In genomic region chr4:56134834-56135233, GRCh38 we compare ENCODE assay signal across 8 cellular contexts.
DNase-seq lines count a peak whose midpoint lies in the region; ATAC-seq, FAIRE-seq and TF ChIP-seq lines count a peak whose summit lies in the region.
"Not testable (repeated sequence)": the region's sequence is repeated elsewhere in the genome, so short reads cannot be mapped to it uniquely, and the experiment has no call there.

No MANE protein-coding gene starts in this region.

- H3K4me2 ChIP-seq in endothelial cell of umbilical vein (ENCODE audit: insufficient read depth, low read length) = peak overlapping the region; percentile 23
- H3K4me2 ChIP-seq in skeletal muscle satellite cell (ENCODE audit: low read length) = peak overlapping the region; percentile 52

- H3K4me3 ChIP-seq in SJCRH30; endothelial cell of umbilical vein (replicated peaks in 1 of 3; ENCODE audit: insufficient read depth in 1 of 3, low read depth in 1 of 3, low read length in 3 of 3); right cardiac atrium (ENCODE audit: low read length); skeletal muscle satellite cell (ENCODE audit: low read length): not testable (repeated sequence)

- dilution Hi-C loops in endothelial cell of umbilical vein (cut with MboI; ENCODE audit: extremely low pct_ligation_motif_present, low sequenced_read_pairs) = not testable (repeated sequence)

- not testable (repeated sequence) for FAIRE-seq in endothelial cell of umbilical vein (lab: Jason Lieb, UNC)

- 79% methylated on average over 8 of the region's 8 CpGs for WGBS in right cardiac atrium

- H3K79me2 ChIP-seq in endothelial cell of umbilical vein (ENCODE audit: control insufficient read depth, insufficient read depth, low read length) = not testable (repeated sequence)

- H2AFZ ChIP-seq in endothelial cell of umbilical vein (ENCODE audit: low read depth, low read length) = not testable (repeated sequence)

- not testable (repeated sequence) for H3K9me3 ChIP-seq in SJCRH30 (replicated peaks); endothelial cell of umbilical vein (replicated peaks; ENCODE audit: control insufficient read depth, insufficient read depth, low read length); right cardiac atrium (ENCODE audit: control insufficient read depth, low read length); skeletal muscle satellite cell (replicated peaks; ENCODE audit: low read length)

- not testable (repeated sequence) for H3K9me1 ChIP-seq in endothelial cell of umbilical vein (replicated peaks; ENCODE audit: control insufficient read depth, extremely low read depth, insufficient read depth, low read length)

- peak overlapping the region; percentile 21 for H3K27ac Mint-ChIP-seq in Calu3 (ENCODE audit: unreplicated experiment)
- H3K27ac Mint-ChIP-seq in brain = peak overlapping the region in 3 of 5 experiments; percentile 11 to 82 (median 29)
- H3K27ac Mint-ChIP-seq in nephron progenitor cell = peak overlapping the region; percentile 18

- peaks cover 22% of the 10 kb centered on the region for H3K4me1 ChIP-seq in SJCRH30
- H3K4me1 ChIP-seq in endothelial cell of umbilical vein (ENCODE audit: control insufficient read depth, extremely low read depth, insufficient read depth, low read length) = peaks cover 24% of the 10 kb centered on the region
- H3K4me1 ChIP-seq in right cardiac atrium (ENCODE audit: control insufficient read depth, insufficient read depth, low read length) = not testable (repeated sequence)
- H3K4me1 ChIP-seq in skeletal muscle satellite cell (ENCODE audit: control insufficient read depth, insufficient read depth, low read length) = peaks cover 23% of the 10 kb centered on the region

- H3K27me3 ChIP-seq in SJCRH30; endothelial cell of umbilical vein (ENCODE audit: control insufficient read depth in 2 of 2, insufficient read depth in 2 of 2, low read length in 2 of 2); right cardiac atrium (ENCODE audit: control insufficient read depth, insufficient read depth); skeletal muscle satellite cell (ENCODE audit: control insufficient read depth, insufficient read depth, low read length): not testable (repeated sequence)

- not testable (repeated sequence) for TF ChIP-seq CTCF in Calu3 (IDR thresholded peaks at IDR 0.05; ENCODE audit: unreplicated experiment); brain (conservative IDR thresholded peaks at IDR 0.05); endothelial cell of umbilical vein (IDR thresholded peaks at IDR 0.05; ENCODE audit: extremely low read depth in 1 of 2, insufficient read depth in 1 of 2, low read depth in 1 of 2, low read length in 2 of 2); nephron progenitor cell (IDR thresholded peaks at IDR 0.05)

- peak overlapping the region; percentile 42; the same call in 1 of the 2 replicates for H3K27ac ChIP-seq in SJCRH30
- not testable (repeated sequence) for H3K27ac ChIP-seq in endothelial cell of umbilical vein (ENCODE audit: insufficient read depth, low read depth, low read length); right cardiac atrium (ENCODE audit: low read length)

- H3K27me3 Mint-ChIP-seq in Calu3 (ENCODE audit: unreplicated experiment); brain; nephron progenitor cell (ENCODE audit: low read depth, poor library complexity): not testable (repeated sequence)

- H4K20me1 ChIP-seq in endothelial cell of umbilical vein (replicated peaks; ENCODE audit: control insufficient read depth, extremely low read depth, insufficient read depth, low read length) = not testable (repeated sequence)

- not testable (repeated sequence) for H3K4me3 Mint-ChIP-seq in Calu3 (ENCODE audit: low read depth, unreplicated experiment); nephron progenitor cell
- H3K4me3 Mint-ChIP-seq in brain = peak overlapping the region in 1 of 5 experiments; percentile 1

- H3K9ac ChIP-seq in endothelial cell of umbilical vein (replicated peaks; ENCODE audit: extremely low read depth, insufficient read depth, low read length); skeletal muscle satellite cell (ENCODE audit: low read depth, low read length): not testable (repeated sequence)

- DNase-seq in Calu3 (peak; percentile 29), HT1080 (ENCODE audit: low read depth) (peak; percentile 39), SJCRH30 (peak; percentile 79 to 81), right cardiac atrium (peak; percentile 25 to 65 (median 53))
- DNase-seq in endothelial cell of umbilical vein (ENCODE audit: low read depth, low spot score); nephron progenitor cell: not testable (repeated sequence)

- intact Hi-C loops in Calu3 (cut with micrococcal nuclease; ENCODE audit: unreplicated experiment); right cardiac atrium (cut with DNase I): not testable (repeated sequence)
- intact Hi-C loops in endothelial cell of umbilical vein (cut with micrococcal nuclease) = loop anchor here (10.0 kb wide), 1 partner anchor 190 kb away; the partner anchor contains the start of gene CEP135

- not testable (repeated sequence) for H3K9me3 Mint-ChIP-seq in Calu3 (ENCODE audit: low read depth, unreplicated experiment); brain; nephron progenitor cell

- POLR2A ChIA-PET in endothelial cell of umbilical vein (lab: Charles Lee) = not testable (repeated sequence)

- peaks cover 21% of the 10 kb centered on the region for H3K4me1 Mint-ChIP-seq in Calu3 (ENCODE audit: low read depth, unreplicated experiment)
- peaks cover 86% of the 10 kb centered on the region for H3K4me1 Mint-ChIP-seq in brain
- peaks cover 39% of the 10 kb centered on the region for H3K4me1 Mint-ChIP-seq in nephron progenitor cell

- peak in 1 of 2 donors; percentile 39 for ATAC-seq in right cardiac atrium

- not testable (repeated sequence) for BruUV-seq in Calu3 (replicated peaks; lab: Mats Ljungman, UMichigan); endothelial cell of umbilical vein (replicated peaks; lab: Mats Ljungman, UMichigan)

- CTCF ChIA-PET in Calu3 (lab: Charles Lee) = interaction anchor here (1.5 kb wide), 1 partner anchor 165 kb away, joined by 4 read pairs; no protein-coding TSS in a partner anchor
- CTCF ChIA-PET in endothelial cell of umbilical vein (lab: Charles Lee) = interaction anchor here (0.8 to 2.6 kb wide), 2 partner anchors 11 to 174 kb away, joined by 3 to 6 read pairs; no protein-coding TSS in a partner anchor

- not testable (repeated sequence) for TF ChIP-seq POLR2A in endothelial cell of umbilical vein (IDR thresholded peaks at IDR 0.05; ENCODE audit: low read depth, low read length)

- H3K36me3 Mint-ChIP-seq in Calu3 (ENCODE audit: insufficient read depth, unreplicated experiment) = not testable (repeated sequence)
- H3K36me3 Mint-ChIP-seq in brain = peaks cover 10% of the 10 kb centered on the region
- H3K36me3 Mint-ChIP-seq in nephron progenitor cell (ENCODE audit: low read depth) = peaks cover 33% of the 10 kb centered on the region

- H3K36me3 ChIP-seq in SJCRH30; endothelial cell of umbilical vein (ENCODE audit: control insufficient read depth in 2 of 2, extremely low read depth in 1 of 2, insufficient read depth in 2 of 2, low read length in 2 of 2); skeletal muscle satellite cell (ENCODE audit: insufficient read depth, low read length): not testable (repeated sequence)
